Comparison of ENCODE assay signal across 8 cellular contexts in the genomic region with DNA sequence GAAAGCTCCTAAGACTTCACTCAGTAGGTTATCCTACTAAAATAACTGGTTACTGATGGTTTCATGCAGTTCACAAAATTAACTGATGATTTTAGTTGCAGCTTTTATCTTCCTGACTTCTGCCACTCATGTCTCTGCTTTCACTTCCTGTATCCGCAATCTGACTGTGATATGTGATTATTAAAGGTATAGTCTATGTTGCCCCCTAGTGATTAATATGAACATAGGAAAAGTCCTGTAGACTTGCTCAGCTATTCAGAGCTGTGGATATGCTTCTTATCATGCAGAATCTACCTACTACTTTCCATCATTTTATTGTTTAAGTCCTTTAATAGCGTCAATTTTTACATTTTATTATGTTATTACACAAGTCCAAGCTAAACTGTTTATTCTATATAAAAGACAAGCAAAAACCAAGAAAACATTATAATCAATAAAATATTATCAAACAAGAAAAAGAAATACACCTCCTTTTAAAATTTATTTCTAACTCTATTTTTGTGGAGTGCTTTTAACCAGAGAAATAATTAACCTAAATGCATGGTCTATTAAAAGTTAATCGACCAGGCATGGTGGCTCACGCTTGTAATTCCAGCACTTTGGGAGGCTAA. TPM values are rescaled to one million over a fixed set of nuclear protein-coding genes. Genes with fewer than 3 reads are reported as not detected.
DNase-seq lines count a peak whose midpoint lies in the region; ATAC-seq, FAIRE-seq and TF ChIP-seq lines count a peak whose summit lies in the region.

No MANE protein-coding gene starts in this region.

- no peaks in the 10 kb centered on the region for H3K27me3 ChIP-seq in astrocyte (ENCODE audit: insufficient read depth, low read length)

- no peaks in the 10 kb centered on the region for H3K9me3 Mint-ChIP-seq in astrocyte (ENCODE audit: unreplicated experiment)

- no peaks in the 10 kb centered on the region for H3K4me1 ChIP-seq in astrocyte (ENCODE audit: insufficient read depth, low read length)

- H3K36me3 Mint-ChIP-seq in astrocyte (ENCODE audit: low read depth, unreplicated experiment) = peaks cover 5% of the 10 kb centered on the region

- H3K79me2 ChIP-seq in astrocyte (ENCODE audit: insufficient read depth, low read length) = no peaks in the 10 kb centered on the region

- peak; percentile 67 for FAIRE-seq in astrocyte (lab: Jason Lieb, UNC)

- H3K9ac ChIP-seq in astrocyte (ENCODE audit: low read length) = no peak overlapping the region

- H3K4me1 Mint-ChIP-seq in astrocyte (ENCODE audit: low read depth, unreplicated experiment) = peaks cover 2% of the 10 kb centered on the region

- DNase-seq in DMS153 treated with DMSO at 0.1 percent for 48 hours (lab: John Stamatoyannopoulos, UW; ENCODE audit: unreplicated experiment) = peak; percentile 80
- peak; percentile 42 for DNase-seq in NCI-H2227 (lab: John Stamatoyannopoulos, UW; ENCODE audit: unreplicated experiment)
- peak; percentile 30 for DNase-seq in astrocyte (ENCODE audit: low read depth)
- DNase-seq in left lobe of liver (ENCODE audit: low spot score) = no peak
- no peak for DNase-seq in NCI-H187 (lab: John Stamatoyannopoulos, UW)
- DNase-seq in iPS-NIHi7 (ENCODE audit: extremely low spot score) = no peak

- H3K9me3 ChIP-seq in astrocyte (ENCODE audit: insufficient read depth, low read depth, low read length) = no peaks in the 10 kb centered on the region

- ATAC-seq in GM19372 (IDR thresholded peaks at IDR 0.05; ENCODE audit: low read depth, unreplicated experiment) (peak; percentile 94), HG03280 (IDR thresholded peaks at IDR 0.05; ENCODE audit: unreplicated experiment) (peak; percentile 82), left lobe of liver (peak; percentile 93)

- no peak overlapping the region for H2AFZ ChIP-seq in astrocyte (ENCODE audit: low read depth, low read length)

- no peak overlapping the region for H3K27ac Mint-ChIP-seq in astrocyte (ENCODE audit: unreplicated experiment)

- no peak overlapping the region for H3K4me2 ChIP-seq in astrocyte (ENCODE audit: low read length)

- H3K27ac ChIP-seq in astrocyte (ENCODE audit: low read depth, low read length) = no peak overlapping the region

- no peak overlapping the region for H3K4me3 Mint-ChIP-seq in astrocyte (ENCODE audit: unreplicated experiment)

- peaks cover 2% of the 10 kb centered on the region for H3K27me3 Mint-ChIP-seq in astrocyte (ENCODE audit: low read depth, unreplicated experiment)

- no peaks in the 10 kb centered on the region for H3K36me3 ChIP-seq in astrocyte (ENCODE audit: insufficient read depth, low read length)

- TF ChIP-seq CTCF in astrocyte (IDR thresholded peaks at IDR 0.05; ENCODE audit: insufficient read depth, low read depth, low read length) = peak; percentile 53

- no peaks in the 10 kb centered on the region for H4K20me1 ChIP-seq in astrocyte (ENCODE audit: insufficient read depth, low read length)

- H3K4me3 ChIP-seq in astrocyte (ENCODE audit: insufficient read depth, low read depth, low read length) = no peak overlapping the region

RNA-seq across cellular contexts. Expression of gene TLR2, which starts 40.6 kb away (rescaled TPM):
- total RNA-seq in astrocyte (0.79 and 1.2 TPM in 2 replicates), left lobe of liver (5.0 TPM)

Comparison
In these comparisons a context has a peak if more than half of its experiments do, and no peak if none do; other contexts are left out.
1. DNase-seq: peak in DMS153 treated with DMSO at 0.1 percent for 48 hours (single experiment), NCI-H2227 (single experiment) and astrocyte (single experiment); none in left lobe of liver (single experiment), NCI-H187 (0 of 2) and iPS-NIHi7 (single experiment).
2. Peak in every context shown above with its lines, with median percentiles within 50 percentile points of each other: ATAC-seq.